6 cellular contexts compared by ENCODE assay signal in genomic region chr12:122176473-122176872, GRCh38. TPM values are rescaled to one million over a fixed set of nuclear protein-coding genes. Genes with fewer than 3 reads are reported as not detected.
"Had no signal": no experiment of that assay in that cellular context is flagged by ENCODE, and none has a peak within 500 bp of the region (broad histone marks: within the 10 kb centered on the region; RNA-seq: fewer than 3 reads in every experiment).

No MANE protein-coding gene starts in this region.

RNA-seq across cellular contexts. Expression of gene IL31, which starts 2.5 kb away (rescaled TPM):
- total RNA-seq: LHCN-M2, PC-3, Peyer's patch, Right ventricle myocardium superior, SJSA1 had no signal
- polyA plus RNA-seq: SK-N-SH had no signal

RNA-seq across cellular contexts. Expression of gene LRRC43, which starts 6.5 kb away (rescaled TPM):
- total RNA-seq: LHCN-M2, Peyer's patch, SJSA1 had no signal

RNA-seq across cellular contexts. Expression of gene B3GNT4, which starts 27.0 kb away (rescaled TPM):
- total RNA-seq: LHCN-M2, Right ventricle myocardium superior, SJSA1 had no signal
